8 cellular contexts compared by ENCODE assay signal in genomic region chr1:89523597-89524368, GRCh38. TPM values are rescaled to one million over a fixed set of nuclear protein-coding genes. Genes with fewer than 3 reads are reported as not detected.
DNase-seq lines count a peak whose midpoint lies in the region; ATAC-seq, FAIRE-seq and TF ChIP-seq lines count a peak whose summit lies in the region.

No MANE protein-coding gene starts in this region.

- H3K27ac ChIP-seq in C4-2B (peak overlapping the region; percentile 96), pancreas (peak overlapping the region; percentile 92 to 96 (median 94))

- intact Hi-C loops in pancreas (cut with DNase I), result no loop called here

- peak; percentile 30 for ATAC-seq in HG03378 (IDR thresholded peaks at IDR 0.05; ENCODE audit: unreplicated experiment)
- ATAC-seq in pancreas, result peak; percentile 63 to 76 (median 65)

- no peaks in the 10 kb centered on the region for H3K27me3 ChIP-seq in pancreas

- H3K36me3 ChIP-seq in pancreas, result no peaks in the 10 kb centered on the region

- H3K4me3 ChIP-seq in foreskin fibroblast (ENCODE audit: low read depth in 1 of 2, low read length in 2 of 2) (peak overlapping the region; percentile 59 to 82), pancreas (peak overlapping the region; percentile 72 to 95 (median 80))

- TF ChIP-seq CTCF in C4-2B (conservative IDR thresholded peaks at IDR 0.05) (no peak), foreskin fibroblast (IDR thresholded peaks at IDR 0.05; ENCODE audit: low read depth, low read length) (no peak), pancreas (IDR thresholded peaks at IDR 0.05) (no peak)

- no peaks in the 10 kb centered on the region for H3K9me3 ChIP-seq in pancreas

- peak; percentile 26 for DNase-seq in GM19239 (ENCODE audit: insufficient read length, low spot score)
- peak; percentile 86 for DNase-seq in NCI-H69 (lab: John Stamatoyannopoulos, UW)
- DNase-seq in activated CD8-positive, alpha-beta memory T cell treated with anti-CD3 and anti-CD28 coated beads, Interleukin-2, amount 50 U/mL, for 1 hour (ENCODE audit: extremely low read depth), result peak; percentile 21
- DNase-seq in foreskin fibroblast, result peak in 1 of 2 donors; percentile 64
- peak in 1 of 6 donors; percentile 26 for DNase-seq in pancreas
- DNase-seq in GM19240 (ENCODE audit: insufficient read length, low spot score), result no peak

- peaks cover 7 to 25% (median 11%) of the 10 kb centered on the region in 3 donors for H3K4me1 ChIP-seq in pancreas

- WGBS in pancreas, 2 donors, result 27 to 28% methylated on average over 21 of the region's 21 CpGs

- FAIRE-seq in GM19239 (lab: Jason Lieb, UNC), result peak; percentile 67
- FAIRE-seq in pancreas (lab: Jason Lieb, UNC), result no peak

RNA-seq across cellular contexts. Expression of gene LRRC8B, which starts 0.8 kb away (rescaled TPM):
- total RNA-seq in pancreas, result 10 to 100 TPM in 2 of 6 donors, 1 to 10 TPM in 4; 5.9 to 14.2 (median 8.3) TPM
- 1 to 10 TPM; 1.7 to 3.1 TPM for polyA plus RNA-seq in pancreas
